ENCODE assay signal across 8 cellular contexts in the genomic region with DNA sequence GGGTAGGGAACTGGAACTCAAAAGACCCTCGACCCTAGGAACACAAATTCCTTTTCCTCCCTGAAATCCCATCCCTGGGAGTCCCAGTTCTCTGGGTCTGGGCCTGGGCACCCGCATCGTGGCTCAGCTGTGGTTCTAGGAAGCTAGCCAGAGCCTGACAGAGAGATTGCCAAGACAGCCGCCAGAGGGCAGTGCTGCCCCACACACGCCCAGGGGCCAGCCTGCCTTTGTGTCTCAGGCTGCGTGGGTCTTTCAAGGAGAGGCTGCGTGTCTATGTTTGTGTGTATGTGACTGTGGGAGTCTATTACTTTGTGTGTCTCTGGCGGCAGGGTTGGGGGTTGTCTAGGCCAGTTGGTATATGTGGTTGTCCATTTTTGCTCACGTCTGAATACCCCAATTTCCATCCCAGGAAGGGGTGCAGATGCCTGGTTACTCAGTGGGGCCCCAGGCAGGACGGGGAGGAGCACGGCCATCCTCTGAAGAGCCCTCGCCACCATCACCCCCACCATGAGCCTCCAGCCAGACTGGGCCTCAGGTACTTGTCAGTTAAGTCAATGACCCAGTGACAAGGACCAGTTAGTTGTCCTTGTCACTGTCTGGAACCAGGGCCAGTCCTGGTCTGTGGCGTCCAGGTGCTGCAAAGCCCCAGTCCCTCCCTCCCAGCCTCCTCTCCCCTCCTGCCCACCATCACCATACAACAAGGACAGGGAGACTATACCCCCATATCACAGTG. TPM values are rescaled to one million over a fixed set of nuclear protein-coding genes. Genes with fewer than 3 reads are reported as not detected.
DNase-seq lines count a peak whose midpoint lies in the region; ATAC-seq and TF ChIP-seq lines count a peak whose summit lies in the region.

No MANE protein-coding gene starts in this region.

- no peak overlapping the region for H2BK120ac ChIP-seq in neuronal stem cell (ENCODE audit: low read depth, low read length)

- peak overlapping the region; percentile 91 for H3K18ac ChIP-seq in neuronal stem cell (ENCODE audit: low read length)

- no peaks in the 10 kb centered on the region; the same call in 1 of the 2 replicates for H4K20me1 ChIP-seq in Karpas-422 (ENCODE audit: insufficient read depth, low read depth, low read length)

- H3K23ac ChIP-seq in neuronal stem cell (ENCODE audit: low read depth, low read length, poor library complexity): peak overlapping the region; percentile 91

- peak overlapping the region; percentile 95 for H2BK15ac ChIP-seq in neuronal stem cell (ENCODE audit: low read length)

- H4K8ac ChIP-seq in neuronal stem cell (ENCODE audit: low read depth, low read length): no peak overlapping the region

- TF ChIP-seq CTCF in AG10803 (conservative IDR thresholded peaks at IDR 0.05; ENCODE audit: low read length): peak; percentile 96
- TF ChIP-seq CTCF in RWPE2 (IDR thresholded peaks at IDR 0.05; ENCODE audit: poor library complexity, severe bottlenecking): peak; percentile 95
- TF ChIP-seq CTCF in fibroblast of the aortic adventitia (IDR thresholded peaks at IDR 0.05; ENCODE audit: insufficient read depth, low read length): peak; percentile 95

- no peaks in the 10 kb centered on the region for H3K79me1 ChIP-seq in neuronal stem cell (ENCODE audit: low read depth, low read length)

- H3K14ac ChIP-seq in neuronal stem cell (ENCODE audit: low read length): no peak overlapping the region

- peak overlapping the region; percentile 89 for H2AK5ac ChIP-seq in neuronal stem cell (ENCODE audit: low read depth, low read length)

- H2AFZ ChIP-seq in Karpas-422 (ENCODE audit: low read length) (no peak overlapping the region), neuronal stem cell (ENCODE audit: low read length) (peak overlapping the region; percentile 80)

- peak overlapping the region; percentile 76 for H4K91ac ChIP-seq in neuronal stem cell (ENCODE audit: low read depth, low read length, poor library complexity)

- no peaks in the 10 kb centered on the region for H3K4me1 ChIP-seq in Karpas-422 (ENCODE audit: low read length)
- H3K4me1 ChIP-seq in RWPE2 (ENCODE audit: insufficient read depth, poor library complexity, severe bottlenecking): peaks cover 11% of the 10 kb centered on the region
- H3K4me1 ChIP-seq in neuronal stem cell (ENCODE audit: control insufficient read depth in 2 of 2, insufficient read depth in 1 of 2, low read depth in 1 of 2, low read length in 2 of 2): peaks cover 8 to 9% of the 10 kb centered on the region in 2 donors

- H3K4ac ChIP-seq in neuronal stem cell (ENCODE audit: low read length): no peak overlapping the region

- H3K79me2 ChIP-seq in Karpas-422 (ENCODE audit: low read length): no peaks in the 10 kb centered on the region

- H3K4me2 ChIP-seq in Karpas-422 (ENCODE audit: low read depth, low read length, poor library complexity, severe bottlenecking) (no peak overlapping the region), neuronal stem cell (ENCODE audit: insufficient read depth, low read length, poor library complexity, severe bottlenecking) (no peak overlapping the region)

- H3K27ac ChIP-seq in Karpas-422 (ENCODE audit: low read length) (no peak overlapping the region), RWPE2 (ENCODE audit: poor library complexity, severe bottlenecking) (peak overlapping the region; percentile 50), neuronal stem cell (replicated peaks; ENCODE audit: low read length) (no peak overlapping the region), substantia nigra (ENCODE audit: low read depth, low read length, poor library complexity, severe bottlenecking) (no peak overlapping the region)

- no peaks in the 10 kb centered on the region for H3K9me3 ChIP-seq in Karpas-422 (ENCODE audit: low read length)
- no peaks in the 10 kb centered on the region for H3K9me3 ChIP-seq in RWPE2 (ENCODE audit: severe bottlenecking)
- no peaks in the 10 kb centered on the region for H3K9me3 ChIP-seq in neuronal stem cell (replicated peaks in 1 of 2; ENCODE audit: control insufficient read depth in 2 of 2, insufficient read depth in 1 of 2, low read depth in 1 of 2, low read length in 2 of 2)

- H3K4me3 ChIP-seq in AG10803 (ENCODE audit: low read length): no peak overlapping the region
- H3K4me3 ChIP-seq in Karpas-422 (ENCODE audit: low read length): no peak overlapping the region
- H3K4me3 ChIP-seq in RWPE2 (ENCODE audit: severe bottlenecking): no peak overlapping the region
- H3K4me3 ChIP-seq in fibroblast of the aortic adventitia (ENCODE audit: low read depth, low read length): no peak overlapping the region
- H3K4me3 ChIP-seq in neuronal stem cell (ENCODE audit: low read length in 2 of 2): no peak overlapping the region

- H3K27me3 ChIP-seq in Karpas-422 (ENCODE audit: low read length) (no peaks in the 10 kb centered on the region), RWPE2 (ENCODE audit: insufficient read depth, poor library complexity, severe bottlenecking) (no peaks in the 10 kb centered on the region), neuronal stem cell (ENCODE audit: control insufficient read depth in 3 of 3, insufficient read depth in 3 of 3, low read depth in 1 of 3, low read length in 3 of 3) (peaks cover 4 to 53% (median 41%) of the 10 kb centered on the region in 3 experiments)

- DNase-seq in AG10803 (ENCODE audit: low read depth): peak; percentile 69
- DNase-seq in GM19238 (ENCODE audit: insufficient read length, low spot score): peak; percentile 86
- DNase-seq in Karpas-422: peak; percentile 89
- no peak for DNase-seq in RWPE2 (ENCODE audit: low spot score)
- DNase-seq in activated T-helper 9 cell treated with anti-CD3 and anti-CD28 coated beads, Interleukin-2, amount 50 U/mL, for 16 hours (ENCODE audit: low read depth): peak; percentile 67
- DNase-seq in fibroblast of the aortic adventitia (ENCODE audit: low read depth): peak; percentile 81
- DNase-seq in neuronal stem cell (ENCODE audit: low spot score): peak; percentile 76
- peak in 48 of 49 donors; percentile 24 to 91 (median 77) for DNase-seq in substantia nigra (lab: John Stamatoyannopoulos, UW)

- H3K36me3 ChIP-seq in Karpas-422 (ENCODE audit: insufficient read depth, low read length) (no peaks in the 10 kb centered on the region), RWPE2 (ENCODE audit: low read depth) (no peaks in the 10 kb centered on the region), neuronal stem cell (replicated peaks in 1 of 2; ENCODE audit: control insufficient read depth in 2 of 2, insufficient read depth in 2 of 2, low read length in 2 of 2) (no peaks in the 10 kb centered on the region)

- WGBS in neuronal stem cell (ENCODE audit: extremely low coverage in 2 of 2, insufficient read length in 2 of 2, insufficient replicate concordance in 1 of 2), 2 donors: no CpG with 5 or more reads among the region's 13 CpGs

- H2BK12ac ChIP-seq in neuronal stem cell (ENCODE audit: low read length): peak overlapping the region; percentile 59

- no peaks in the 10 kb centered on the region for H3K9me2 ChIP-seq in Karpas-422 (replicated peaks; ENCODE audit: insufficient read depth, low read length)

- ATAC-seq in RWPE2 (ENCODE audit: low read depth): peak; percentile 79

- no peak overlapping the region for H3K9ac ChIP-seq in Karpas-422 (ENCODE audit: low read length)
- peak overlapping the region; percentile 26 for H3K9ac ChIP-seq in neuronal stem cell (ENCODE audit: low read depth, low read length, poor library complexity)

- no peak overlapping the region for H2BK5ac ChIP-seq in neuronal stem cell (ENCODE audit: low read length)

RNA-seq across cellular contexts. Expression of gene TTLL11, which starts 32.2 kb away (rescaled TPM):
- 2.5 and 3.4 TPM in 2 replicates for total RNA-seq in Karpas-422 (2014; rRNA removed; shearing (Covaris generic); ENCODE audit: low replicate concordance)
- 4.8 and 7.3 TPM in 2 replicates for total RNA-seq in fibroblast of the aortic adventitia (ENCODE audit: low replicate concordance)
- 2.0 TPM for polyA plus RNA-seq in neuronal stem cell (2013, experiment 1 of 2)
- 1.4 TPM for polyA plus RNA-seq in neuronal stem cell (2013, experiment 2 of 2)

RNA-seq across cellular contexts. Expression of gene NDUFA8, which starts 34.3 kb away (rescaled TPM):
- 39.7 and 42.7 TPM in 2 replicates for total RNA-seq in Karpas-422 (2014; rRNA removed; shearing (Covaris generic); ENCODE audit: low replicate concordance)
- total RNA-seq in fibroblast of the aortic adventitia (ENCODE audit: low replicate concordance): 23.5 and 25.2 TPM in 2 replicates
- 74.6 TPM for polyA plus RNA-seq in neuronal stem cell (2013, experiment 1 of 2)
- 76.8 TPM for polyA plus RNA-seq in neuronal stem cell (2013, experiment 2 of 2)

RNA-seq across cellular contexts. Expression of gene MORN5, which starts 34.4 kb away (rescaled TPM):
- total RNA-seq in Karpas-422 (2014; rRNA removed; shearing (Covaris generic); ENCODE audit: low replicate concordance): not detected in 2 replicates
- not detected in 2 replicates for total RNA-seq in fibroblast of the aortic adventitia (ENCODE audit: low replicate concordance)
- 0.61 TPM for polyA plus RNA-seq in neuronal stem cell (2013, experiment 1 of 2)
- polyA plus RNA-seq in neuronal stem cell (2013, experiment 2 of 2): 1.4 TPM
